Comparison of ENCODE assay signal across 12 cellular contexts in genomic region chr6:68108243-68108835, GRCh38.
DNase-seq lines count a peak whose midpoint lies in the region; ATAC-seq and TF ChIP-seq lines count a peak whose summit lies in the region.
"Had no signal": no experiment of that assay in that cellular context is flagged by ENCODE, and none has a peak within 500 bp of the region (broad histone marks: within the 10 kb centered on the region; RNA-seq: fewer than 3 reads in every experiment).

No MANE protein-coding gene starts in this region.

- H3K27me3 Mint-ChIP-seq in GM23338 (ENCODE audit: insufficient read depth, low read depth, poor library complexity), result no peaks in the 10 kb centered on the region
- H3K27me3 Mint-ChIP-seq in activated T-cell treated with anti-CD3 and anti-CD28 coated beads, Interleukin-2, amount 50 U/mL, for 72 hours (ENCODE audit: low read depth), result no peaks in the 10 kb centered on the region
- H3K27me3 Mint-ChIP-seq: dendritic cell treated with granulocyte-macrophage colony-stimulating factor and Interleukin-4, amounts not matched to agents 40 ng/mL and 50 ng/mL, for 4 days had no signal

- in situ Hi-C loops in brain microvascular endothelial cell (cut with HindIII; ENCODE audit: low pct_ligation_motif_present, low sequenced_read_pairs), result no loop called here

- no peaks in the 10 kb centered on the region for H3K27me3 ChIP-seq in GM23338 (ENCODE audit: insufficient read depth)
- no peaks in the 10 kb centered on the region for H3K27me3 ChIP-seq in brain microvascular endothelial cell (replicated peaks)
- H3K27me3 ChIP-seq: neutrophil, Peyer's patch had no signal

- H3K36me3 Mint-ChIP-seq in GM23338 (ENCODE audit: low read depth), result no peaks in the 10 kb centered on the region
- H3K36me3 Mint-ChIP-seq in activated T-cell treated with anti-CD3 and anti-CD28 coated beads, Interleukin-2, amount 50 U/mL, for 72 hours (ENCODE audit: insufficient read depth in 2 of 2), result no peaks in the 10 kb centered on the region

- H3K9me3 ChIP-seq in OCI-LY7 (ENCODE audit: low read length) (no peaks in the 10 kb centered on the region), mucosa of descending colon (peaks cover 24% of the 10 kb centered on the region)
- H3K9me3 ChIP-seq: neutrophil, Peyer's patch had no signal

- H3K36me3 ChIP-seq in GM23338 (ENCODE audit: insufficient read depth) (no peaks in the 10 kb centered on the region), brain microvascular endothelial cell (replicated peaks) (no peaks in the 10 kb centered on the region), OCI-LY7 (ENCODE audit: insufficient read depth, low read length) (no peaks in the 10 kb centered on the region), mucosa of descending colon (ENCODE audit: low read depth) (no peaks in the 10 kb centered on the region)
- H3K36me3 ChIP-seq: neutrophil, Peyer's patch had no signal

- POLR2A ChIA-PET in OCI-LY7 (lab: Charles Lee), result interaction anchor here (0.6 to 1.4 kb wide), 3 partner anchors 9 to 22 kb away, joined by 3 to 5 read pairs (median 3); no protein-coding TSS in a partner anchor

- no TSS peak for BruUV-seq in OCI-LY7 (replicated peaks; lab: Mats Ljungman, UMichigan)

- H3K79me2 ChIP-seq in GM23338 (replicated peaks; ENCODE audit: insufficient read depth) (no peaks in the 10 kb centered on the region), OCI-LY7 (ENCODE audit: insufficient read depth, low read depth, low read length) (no peaks in the 10 kb centered on the region)

- no peak overlapping the region for H3K4me2 ChIP-seq in GM23338
- no peak overlapping the region for H3K4me2 ChIP-seq in OCI-LY7 (ENCODE audit: low read length)

- intact Hi-C loops in OCI-LY7 (cut with micrococcal nuclease; ENCODE audit: unreplicated experiment) (no loop called here), mucosa of descending colon (cut with DNase I, micrococcal nuclease) (no loop called here)

- CTCF ChIA-PET in OCI-LY7 (lab: Charles Lee; ENCODE audit: unreplicated experiment), result no interaction called here

- no peaks in the 10 kb centered on the region for H4K20me1 ChIP-seq in GM23338 (replicated peaks; ENCODE audit: insufficient read depth)
- H4K20me1 ChIP-seq in OCI-LY7 (ENCODE audit: insufficient read depth, low read length), result no peaks in the 10 kb centered on the region

- H3K4me3 ChIP-seq in GM23338, result no peak overlapping the region
- H3K4me3 ChIP-seq in brain microvascular endothelial cell (ENCODE audit: low read depth, low read length), result no peak overlapping the region
- no peak overlapping the region for H3K4me3 ChIP-seq in OCI-LY7 (ENCODE audit: low read depth, low read length, poor library complexity, severe bottlenecking)
- no peak overlapping the region for H3K4me3 ChIP-seq in mucosa of descending colon
- H3K4me3 ChIP-seq: Peyer's patch had no signal

- H3K4me1 ChIP-seq in GM23338 (ENCODE audit: insufficient read depth) (no peaks in the 10 kb centered on the region), OCI-LY7 (ENCODE audit: insufficient read depth, low read length, poor library complexity, severe bottlenecking) (no peaks in the 10 kb centered on the region), mucosa of descending colon (ENCODE audit: low read depth) (no peaks in the 10 kb centered on the region)
- H3K4me1 ChIP-seq: Peyer's patch had no signal

- DNase-seq in GM23338 (ENCODE audit: low spot score) (no peak), brain microvascular endothelial cell (peak; percentile 0), DMS153 (lab: John Stamatoyannopoulos, UW) (no peak), OCI-LY7 (ENCODE audit: low spot score) (no peak), mucosa of descending colon (no peak)
- no peak for DNase-seq in activated T-cell treated with anti-CD3 and anti-CD28 coated beads, Interleukin-2, amount 50 U/mL, for 72 hours
- DNase-seq: Peyer's patch had no signal

- no peak overlapping the region for H3K27ac ChIP-seq in GM23338 (ENCODE audit: low read depth)
- peak overlapping the region; percentile 58 for H3K27ac ChIP-seq in brain microvascular endothelial cell
- H3K27ac ChIP-seq in OCI-LY7 (ENCODE audit: low read depth, low read length, poor library complexity, severe bottlenecking), result no peak overlapping the region
- H3K27ac ChIP-seq: C4-2B, neutrophil, Peyer's patch had no signal

- TF ChIP-seq CTCF in GM23338 (conservative IDR thresholded peaks at IDR 0.05; ENCODE audit: low read depth in 2 of 2), result no peak
- TF ChIP-seq CTCF in brain microvascular endothelial cell (IDR thresholded peaks at IDR 0.05; ENCODE audit: low read depth, low read length, missing control alignments), result no peak
- TF ChIP-seq CTCF in OCI-LY7 (conservative IDR thresholded peaks at IDR 0.05; ENCODE audit: low read length), result no peak
- TF ChIP-seq CTCF in mucosa of descending colon (IDR thresholded peaks at IDR 0.05), result no peak

- no peaks in the 10 kb centered on the region for H3K9me2 ChIP-seq in GM23338 (ENCODE audit: insufficient read depth)
- no peaks in the 10 kb centered on the region for H3K9me2 ChIP-seq in OCI-LY7 (ENCODE audit: insufficient read depth, low read length)

- no peaks in the 10 kb centered on the region for H3K9me3 Mint-ChIP-seq in GM23338
- peaks cover 0 to 4% of the 10 kb centered on the region in 2 donors for H3K9me3 Mint-ChIP-seq in activated T-cell treated with anti-CD3 and anti-CD28 coated beads, Interleukin-2, amount 50 U/mL, for 72 hours
- H3K9me3 Mint-ChIP-seq: dendritic cell treated with granulocyte-macrophage colony-stimulating factor and Interleukin-4, amounts not matched to agents 40 ng/mL and 50 ng/mL, for 4 days had no signal

- H3K27ac Mint-ChIP-seq in GM23338, result peak overlapping the region; percentile 85
- H3K27ac Mint-ChIP-seq in activated T-cell treated with anti-CD3 and anti-CD28 coated beads, Interleukin-2, amount 50 U/mL, for 72 hours, result no peak overlapping the region
- H3K27ac Mint-ChIP-seq: dendritic cell treated with granulocyte-macrophage colony-stimulating factor and Interleukin-4, amounts not matched to agents 40 ng/mL and 50 ng/mL, for 4 days had no signal

- peaks cover 4% of the 10 kb centered on the region; the same call in 1 of the 3 replicates for H3K4me1 Mint-ChIP-seq in GM23338
- no peaks in the 10 kb centered on the region for H3K4me1 Mint-ChIP-seq in activated T-cell treated with anti-CD3 and anti-CD28 coated beads, Interleukin-2, amount 50 U/mL, for 72 hours (ENCODE audit: low read depth)

- H3K4me3 Mint-ChIP-seq in GM23338, result no peak overlapping the region
- no peak overlapping the region for H3K4me3 Mint-ChIP-seq in activated T-cell treated with anti-CD3 and anti-CD28 coated beads, Interleukin-2, amount 50 U/mL, for 72 hours
- H3K4me3 Mint-ChIP-seq: dendritic cell treated with granulocyte-macrophage colony-stimulating factor and Interleukin-4, amounts not matched to agents 40 ng/mL and 50 ng/mL, for 4 days had no signal

- ATAC-seq in GM18499 (IDR thresholded peaks at IDR 0.05; ENCODE audit: insufficient read depth, unreplicated experiment) (peak; percentile 91), GM23338 (no peak), HG03469 (IDR thresholded peaks at IDR 0.05; ENCODE audit: unreplicated experiment) (peak; percentile 92), mucosa of descending colon (no peak)
- ATAC-seq in activated T-cell treated with anti-CD3 and anti-CD28 coated beads, Interleukin-2, amount 50 U/mL, for 72 hours (replicated peaks in 1 of 2), result no peak

- no peak overlapping the region for H2AFZ ChIP-seq in GM23338
- H2AFZ ChIP-seq in OCI-LY7 (ENCODE audit: low read length), result no peak overlapping the region

- H3F3A ChIP-seq in GM23338 (replicated peaks; ENCODE audit: low read depth), result no peaks in the 10 kb centered on the region

TF ChIP-seq in GM23338, 12 proteins besides CTCF, POLR2A, EP300 and RAD21:
- no peak for TF ChIP-seq JUNB (IDR thresholded peaks at IDR 0.05; ENCODE audit: unreplicated experiment)
- TF ChIP-seq POLR2AphosphoS5 (IDR thresholded peaks at IDR 0.05; ENCODE audit: low read depth), result no peak
- TF ChIP-seq ETS1 (IDR thresholded peaks at IDR 0.05), result no peak
- no peak for TF ChIP-seq ZNF114 (CRISPR knock-in tag; IDR thresholded peaks at IDR 0.05)
- no peak for TF ChIP-seq EZH2 (IDR thresholded peaks at IDR 0.05; ENCODE audit: low read depth, unreplicated experiment)
- no peak for TF ChIP-seq NANOG (IDR thresholded peaks at IDR 0.05; ENCODE audit: borderline replicate concordance)

Comparison
In these comparisons a context has a peak if more than half of its experiments do, and no peak if none do; other contexts are left out.
1. ATAC-seq: peak in GM18499 (single experiment) and HG03469 (single experiment); none in GM23338 (single experiment), activated T-cell treated with anti-CD3 and anti-CD28 coated beads, Interleukin-2, amount 50 U/mL, for 72 hours (0 of 2) and mucosa of descending colon (single experiment).